2 cellular contexts compared by ENCODE assay signal in the genomic region with DNA sequence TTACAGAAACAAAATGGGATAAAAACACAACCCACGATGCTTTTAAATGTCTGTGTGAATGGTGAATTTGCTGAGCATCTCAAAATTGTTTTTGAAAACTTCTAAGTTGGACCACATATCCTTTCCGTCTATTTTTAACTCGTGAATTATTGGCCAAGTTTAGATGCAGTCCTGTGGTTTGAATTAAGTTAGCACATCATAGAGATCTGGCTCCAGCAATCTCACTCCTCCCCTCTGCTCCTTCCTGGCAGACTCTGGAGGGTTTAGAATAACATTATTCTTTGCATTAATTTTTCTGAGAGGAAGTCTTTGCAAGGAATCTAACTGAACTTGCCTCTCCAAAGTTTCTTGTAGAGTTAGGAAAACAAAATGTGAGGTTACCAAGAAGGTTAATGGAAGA.
TF ChIP-seq lines count a peak whose summit lies in the region.

No MANE protein-coding gene starts in this region.

TF ChIP-seq in SK-N-SH, 30 proteins besides CTCF, POLR2A, EP300 and RAD21:
- TF ChIP-seq, protein P1, sequence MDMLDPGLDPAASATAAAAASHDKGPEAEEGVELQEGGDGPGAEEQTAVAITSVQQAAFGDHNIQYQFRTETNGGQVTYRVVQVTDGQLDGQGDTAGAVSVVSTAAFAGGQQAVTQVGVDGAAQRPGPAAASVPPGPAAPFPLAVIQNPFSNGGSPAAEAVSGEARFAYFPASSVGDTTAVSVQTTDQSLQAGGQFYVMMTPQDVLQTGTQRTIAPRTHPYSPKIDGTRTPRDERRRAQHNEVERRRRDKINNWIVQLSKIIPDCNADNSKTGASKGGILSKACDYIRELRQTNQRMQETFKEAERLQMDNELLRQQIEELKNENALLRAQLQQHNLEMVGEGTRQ (IDR thresholded peaks at IDR 0.05; ENCODE audit: borderline replicate concordance, low read depth, low read length): no peak
- peak; percentile 9; the same call in 1 of the 2 replicates for TF ChIP-seq TCF12 (IDR thresholded peaks at IDR 0.05)
- no peak for TF ChIP-seq FOSL2 (IDR thresholded peaks at IDR 0.05; ENCODE audit: borderline replicate concordance, low read depth)
- no peak for TF ChIP-seq NFIC (IDR thresholded peaks at IDR 0.05; ENCODE audit: borderline replicate concordance)

TF ChIP-seq in endothelial cell of umbilical vein, 7 proteins besides CTCF, POLR2A, EP300 and RAD21:
- TF ChIP-seq POLR2AphosphoS5 (IDR thresholded peaks at IDR 0.05; ENCODE audit: insufficient read depth, low read depth, low read length): no peak
- no peak for TF ChIP-seq EZH2 (IDR thresholded peaks at IDR 0.05; ENCODE audit: borderline replicate concordance, low read depth, low read length, severe bottlenecking)
- no peak for TF ChIP-seq MYC (IDR thresholded peaks at IDR 0.05; ENCODE audit: low read depth, low read length)
- no peak for TF ChIP-seq JUN (IDR thresholded peaks at IDR 0.05; ENCODE audit: borderline replicate concordance, insufficient read depth, insufficient read length, low read depth)
- no peak for TF ChIP-seq GATA2 (IDR thresholded peaks at IDR 0.05; ENCODE audit: insufficient read depth, insufficient read length, low read depth, low read length)
- no peak for TF ChIP-seq FOS (IDR thresholded peaks at IDR 0.05; ENCODE audit: borderline replicate concordance, insufficient read depth, low read length)
- TF ChIP-seq, protein P2, sequence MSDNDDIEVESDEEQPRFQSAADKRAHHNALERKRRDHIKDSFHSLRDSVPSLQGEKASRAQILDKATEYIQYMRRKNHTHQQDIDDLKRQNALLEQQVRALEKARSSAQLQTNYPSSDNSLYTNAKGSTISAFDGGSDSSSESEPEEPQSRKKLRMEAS (IDR thresholded peaks at IDR 0.05; ENCODE audit: insufficient read depth, insufficient read length): no peak
